Comparison of ENCODE assay signal across 8 cellular contexts in genomic region chr15:40038654-40039543, GRCh38. TPM values are rescaled to one million over a fixed set of nuclear protein-coding genes. Genes with fewer than 3 reads are reported as not detected.
DNase-seq lines count a peak whose midpoint lies in the region; ATAC-seq and TF ChIP-seq lines count a peak whose summit lies in the region.

A gene with protein sequence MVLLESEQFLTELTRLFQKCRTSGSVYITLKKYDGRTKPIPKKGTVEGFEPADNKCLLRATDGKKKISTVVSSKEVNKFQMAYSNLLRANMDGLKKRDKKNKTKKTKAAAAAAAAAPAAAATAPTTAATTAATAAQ (minus strand): TSS chr15:40039181. CDS start chr15:40039116, 65 bp downstream.

- H3K36me3 ChIP-seq in SK-N-MC (ENCODE audit: insufficient read depth, low read length) (peaks cover 44% of the 10 kb centered on the region), gastroesophageal sphincter (peaks cover 15 to 35% of the 10 kb centered on the region in 2 donors), neutrophil (peaks cover 33% of the 10 kb centered on the region)

- TF ChIP-seq CTCF in gastroesophageal sphincter (IDR thresholded peaks at IDR 0.05) (peak in 3 of 4 experiments; percentile 14 to 64 (median 60)), neutrophil (IDR thresholded peaks at IDR 0.05) (peak; percentile 42), subcutaneous adipose tissue (IDR thresholded peaks at IDR 0.05; ENCODE audit: low read depth) (no peak)

- peak within 1 kb of the TSS; percentile 75 for H3K27ac ChIP-seq in SK-N-MC
- H3K27ac ChIP-seq in gastroesophageal sphincter: peak within 1 kb of the TSS; percentile 88 to 98 (median 98)
- H3K27ac ChIP-seq in neutrophil: peak within 1 kb of the TSS; percentile 86

- CTCF ChIA-PET in activated naive CD4-positive, alpha-beta T cell treated with anti-CD3 and anti-CD28 coated beads, Interleukin-2, amount 10 ng/mL, durations not matched to agents 7 days and 5 days (lab: Charles Lee): interaction anchor here (0.6 to 4.0 kb wide), 14 partner anchors 10 to 1742 kb away, joined by 3 to 34 read pairs (median 3); partner anchors contain the start of gene EIF2AK4

- 0% methylated on average over 18 to 26 of the region's 59 CpGs for WGBS in gastroesophageal sphincter (ENCODE audit: low coverage in 1 of 2), 2 donors

- H3K9me3 ChIP-seq in SK-N-MC (ENCODE audit: low read depth, low read length) (no peaks in the 10 kb centered on the region), gastroesophageal sphincter (no peaks in the 10 kb centered on the region), neutrophil (no peaks in the 10 kb centered on the region)

- no peaks in the 10 kb centered on the region for H3K9me3 Mint-ChIP-seq in activated naive CD4-positive, alpha-beta T cell treated with anti-CD3 and anti-CD28 coated beads, Interleukin-2, amount 10 ng/mL, durations not matched to agents 7 days and 5 days

- H3K4me3 ChIP-seq in GM08714 (ENCODE audit: low read length) (peak within 1 kb of the TSS; percentile 71), SK-N-MC (peak within 1 kb of the TSS; percentile 97), gastroesophageal sphincter (peak within 1 kb of the TSS; percentile 82 to 86), neutrophil (ENCODE audit: low read depth in 1 of 2, low read length in 1 of 2) (peak within 1 kb of the TSS; percentile 91 to 93)

- ATAC-seq in HG02588 (IDR thresholded peaks at IDR 0.05; ENCODE audit: unreplicated experiment) (peak; percentile 91), gastroesophageal sphincter (peak; percentile 98)

- H3K27me3 Mint-ChIP-seq in activated naive CD4-positive, alpha-beta T cell treated with anti-CD3 and anti-CD28 coated beads, Interleukin-2, amount 10 ng/mL, durations not matched to agents 7 days and 5 days: no peaks in the 10 kb centered on the region

- H3K4me1 ChIP-seq in gastroesophageal sphincter: peaks cover 4 to 35% (median 8%) of the 10 kb centered on the region in 3 donors
- H3K4me1 ChIP-seq in neutrophil (ENCODE audit: control insufficient read depth in 1 of 2, insufficient read depth in 1 of 2, low read depth in 1 of 2, low read length in 1 of 2): peaks cover 16% of the 10 kb centered on the region in 2 experiments

- peak; percentile 67 to 78 for TF ChIP-seq POLR2A in gastroesophageal sphincter (IDR thresholded peaks at IDR 0.05)

- DNase-seq in NCI-H1048 (lab: John Stamatoyannopoulos, UW) (peak; percentile 72), SK-N-MC (ENCODE audit: low read depth, low spot score) (peak; percentile 52)
- DNase-seq in activated naive CD4-positive, alpha-beta T cell treated with anti-CD3 and anti-CD28 coated beads, Interleukin-2, amount 10 ng/mL, durations not matched to agents 7 days and 5 days: peak; percentile 96

- peaks cover 50% of the 10 kb centered on the region for H3K4me1 Mint-ChIP-seq in activated naive CD4-positive, alpha-beta T cell treated with anti-CD3 and anti-CD28 coated beads, Interleukin-2, amount 10 ng/mL, durations not matched to agents 7 days and 5 days

- peak within 1 kb of the TSS; percentile 95 for H3K27ac Mint-ChIP-seq in activated naive CD4-positive, alpha-beta T cell treated with anti-CD3 and anti-CD28 coated beads, Interleukin-2, amount 10 ng/mL, durations not matched to agents 7 days and 5 days

- peak within 1 kb of the TSS; percentile 96 for H3K9ac ChIP-seq in SK-N-MC (ENCODE audit: insufficient read length)

- H3K27me3 ChIP-seq in gastroesophageal sphincter: no peaks in the 10 kb centered on the region
- H3K27me3 ChIP-seq in neutrophil: no peaks in the 10 kb centered on the region

- H3K36me3 Mint-ChIP-seq in activated naive CD4-positive, alpha-beta T cell treated with anti-CD3 and anti-CD28 coated beads, Interleukin-2, amount 10 ng/mL, durations not matched to agents 7 days and 5 days: peaks cover 42% of the 10 kb centered on the region

- no peak for TF ChIP-seq EP300 in gastroesophageal sphincter (IDR thresholded peaks at IDR 0.05)

- H3K4me3 Mint-ChIP-seq in activated naive CD4-positive, alpha-beta T cell treated with anti-CD3 and anti-CD28 coated beads, Interleukin-2, amount 10 ng/mL, durations not matched to agents 7 days and 5 days: peak within 1 kb of the TSS; percentile 95

RNA-seq across cellular contexts. Expression of the gene that starts here (rescaled TPM):
- 100 to 1,000 TPM; 290 to 425 (median 324) TPM for total RNA-seq in gastroesophageal sphincter
- 100 to 1,000 TPM; 237 to 371 (median 275) TPM for total RNA-seq in subcutaneous adipose tissue

Comparison
In these comparisons a context has a peak if more than half of its experiments do, and no peak if none do; other contexts are left out.
1. Peak in every context shown above with its lines: DNase-seq, ATAC-seq, H3K4me3 ChIP-seq and H3K27ac ChIP-seq.